In genomic region chr15:59169337-59169736, GRCh38 we compare ENCODE assay signal across 9 cellular contexts. TPM values are rescaled to one million over a fixed set of nuclear protein-coding genes. Genes with fewer than 3 reads are reported as not detected.
DNase-seq lines count a peak whose midpoint lies in the region; TF ChIP-seq lines count a peak whose summit lies in the region.
"Had no signal": no experiment of that assay in that cellular context is flagged by ENCODE, and none has a peak within 500 bp of the region (broad histone marks: within the 10 kb centered on the region; RNA-seq: fewer than 3 reads in every experiment).

No MANE protein-coding gene starts in this region.

- no peaks in the 10 kb centered on the region for H3K27me3 ChIP-seq in PC-9 (ENCODE audit: insufficient read depth, low read depth)
- H3K27me3 ChIP-seq in H7 (ENCODE audit: control insufficient read depth, insufficient read depth, low read length) = no peaks in the 10 kb centered on the region

- no TSS peak for BruUV-seq in PC-9 (replicated peaks; lab: Mats Ljungman, UMichigan)

- intact Hi-C loops in CD14-positive monocyte (cut with micrococcal nuclease) = loop anchor here in 1 of 2 donors (10.0 kb wide), 1 partner anchor 325 kb away; no protein-coding TSS in a partner anchor
- intact Hi-C loops in PC-9 (cut with micrococcal nuclease; ENCODE audit: unreplicated experiment) = no loop called here

- in situ Hi-C loops in GM13977 (cut with MboI; ENCODE audit: low pct_unique_long_range_greater_than_20kb, low sequenced_read_pairs, unreplicated experiment) = no loop called here

- H3K9me3 Mint-ChIP-seq in CD14-positive monocyte (peaks cover 0 to 3% (median 0%) of the 10 kb centered on the region in 7 donors), endothelial cell (ENCODE audit: unreplicated experiment) (no peaks in the 10 kb centered on the region)

- H3K27ac Mint-ChIP-seq in CD14-positive monocyte (peak overlapping the region; percentile 86 to 94 (median 91)), endothelial cell (ENCODE audit: unreplicated experiment) (peak overlapping the region; percentile 92)

- no peaks in the 10 kb centered on the region for H3K9me3 ChIP-seq in PC-9 (ENCODE audit: insufficient read depth, low read depth)

- no peak overlapping the region for H3K4me2 ChIP-seq in PC-9

- H3K36me3 ChIP-seq in PC-9 (ENCODE audit: low read depth) (peaks cover 8% of the 10 kb centered on the region), H7 (replicated peaks; ENCODE audit: control insufficient read depth, insufficient read depth, low read length) (peaks cover 14% of the 10 kb centered on the region)

- peak overlapping the region in 1 of 2 donors; percentile 30 for H3K4me3 Mint-ChIP-seq in CD14-positive monocyte
- no peak overlapping the region for H3K4me3 Mint-ChIP-seq in endothelial cell (ENCODE audit: unreplicated experiment)

- no peaks in the 10 kb centered on the region for H3K9me2 ChIP-seq in PC-9 (ENCODE audit: insufficient read depth)

- no peaks in the 10 kb centered on the region for H4K20me1 ChIP-seq in PC-9 (ENCODE audit: insufficient read depth)

- DNase-seq in CD14-positive monocyte (ENCODE audit: low spot score) = no peak
- DNase-seq in PC-9 = no peak
- DNase-seq in endothelial cell (ENCODE audit: low spot score) = no peak
- DNase-seq in pons (ENCODE audit: low spot score) = peak; percentile 71
- no peak for DNase-seq in GM13977 (ENCODE audit: low spot score)
- no peak for DNase-seq in H7
- DNase-seq in mesenteric fat pad (ENCODE audit: low spot score) = no peak
- no peak for DNase-seq in activated CD4-positive, alpha-beta T cell treated with anti-CD3 and anti-CD28 coated beads, Interleukin-2, amount 50 U/mL, for 4 hours
- DNase-seq: NCI-H1930 had no signal

- POLR2A ChIA-PET in PC-9 (lab: Charles Lee; ENCODE audit: unreplicated experiment) = interaction anchor here (0.6 to 0.9 kb wide), 3 partner anchors 76 to 204 kb away, joined by 3 to 8 read pairs (median 4); no protein-coding TSS in a partner anchor

- TF ChIP-seq CTCF in CD14-positive monocyte (IDR thresholded peaks at IDR 0.05) (no peak), PC-9 (conservative IDR thresholded peaks at IDR 0.05) (no peak), endothelial cell (IDR thresholded peaks at IDR 0.05; ENCODE audit: unreplicated experiment) (no peak), GM13977 (IDR thresholded peaks at IDR 0.05; ENCODE audit: extremely low read depth, insufficient read depth, missing control alignments) (no peak)

- no peaks in the 10 kb centered on the region; the same call in 1 of the 2 replicates for H3K79me2 ChIP-seq in PC-9 (ENCODE audit: low read depth)

- H3K4me3 ChIP-seq in PC-9 = no peak overlapping the region
- no peak overlapping the region for H3K4me3 ChIP-seq in H7 (ENCODE audit: insufficient read depth, low read depth, low read length)

- peaks cover 32% of the 10 kb centered on the region; the same call in 1 of the 2 replicates for H3F3A ChIP-seq in PC-9 (ENCODE audit: insufficient read depth, low read depth)

- H2AFZ ChIP-seq in PC-9 = no peak overlapping the region

- H3K4me1 ChIP-seq in PC-9 (replicated peaks; ENCODE audit: insufficient read depth) = peaks cover 17% of the 10 kb centered on the region

- H3K27me3 Mint-ChIP-seq in CD14-positive monocyte (ENCODE audit: low read depth in 3 of 3) (peaks cover 0 to 4% (median 0%) of the 10 kb centered on the region in 3 donors), endothelial cell (ENCODE audit: unreplicated experiment) (peaks cover 2% of the 10 kb centered on the region)

- H3K27ac ChIP-seq in PC-9 = peak overlapping the region; percentile 71

- CTCF ChIA-PET in PC-9 (lab: Charles Lee) = interaction anchor here (0.5 kb wide), 1 partner anchor 90 kb away, joined by 11 read pairs; no protein-coding TSS in a partner anchor

- H3K4me1 Mint-ChIP-seq in CD14-positive monocyte (peaks cover 31% of the 10 kb centered on the region), endothelial cell (ENCODE audit: unreplicated experiment) (peaks cover 45% of the 10 kb centered on the region)

- H3K36me3 Mint-ChIP-seq in CD14-positive monocyte = peaks cover 33 to 72% of the 10 kb centered on the region in 2 donors
- H3K36me3 Mint-ChIP-seq in endothelial cell (ENCODE audit: low read depth, unreplicated experiment) = peaks cover 34% of the 10 kb centered on the region

RNA-seq across cellular contexts. Expression of gene LDHAL6B, which starts 37.3 kb away (rescaled TPM):
- polyA plus RNA-seq in CD14-positive monocyte = not detected
- not detected in 2 replicates for total RNA-seq in PC-9 (2021)
- not detected for total RNA-seq in endothelial cell (ENCODE audit: unreplicated experiment)
- not detected in 2 replicates for total RNA-seq in H7 (2014; rRNA removed; shearing (Covaris generic))
- total RNA-seq in mesenteric fat pad = not detected
